Comparison of ENCODE assay signal across 8 cellular contexts in the genomic region with DNA sequence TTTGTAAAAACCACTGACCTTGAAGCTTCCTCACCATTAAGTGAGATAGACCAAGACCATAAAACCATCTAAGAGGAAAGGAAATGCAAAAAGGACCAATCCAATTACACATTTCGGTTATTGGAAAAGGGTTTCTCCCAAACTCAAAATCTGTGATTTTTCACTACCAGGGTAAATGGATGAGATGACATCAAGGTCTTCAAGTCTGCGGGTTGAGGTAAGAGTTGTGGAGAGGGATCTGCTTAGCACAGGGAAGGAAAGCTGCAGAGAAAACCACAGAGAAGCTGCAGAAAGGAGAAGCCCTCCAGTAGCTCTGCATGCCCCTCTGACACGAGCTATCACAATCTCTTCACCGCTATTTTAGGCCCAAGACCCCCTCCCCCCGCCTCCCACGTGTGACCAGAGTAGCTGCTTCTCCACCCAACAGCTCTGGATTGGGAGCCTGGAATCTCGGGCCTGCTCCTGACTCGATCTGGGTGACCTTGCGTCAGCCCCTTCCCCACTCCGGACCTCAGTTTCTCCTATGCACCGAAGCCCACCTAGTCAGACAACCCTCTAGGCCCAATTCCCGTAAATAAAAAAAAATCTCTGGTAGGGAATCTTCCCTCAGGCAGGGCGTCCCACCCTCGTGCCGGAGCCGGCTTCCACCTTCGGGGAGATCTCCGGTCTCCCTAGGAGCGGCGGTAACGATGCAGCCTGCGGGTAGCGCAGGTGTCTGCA. TPM values are rescaled to one million over a fixed set of nuclear protein-coding genes. Genes with fewer than 3 reads are reported as not detected.
A peak's percentile ranks its signal among the peaks of the same experiment; 100 is the strongest.
DNase-seq lines count a peak whose midpoint lies in the region; ATAC-seq and TF ChIP-seq lines count a peak whose summit lies in the region.

No MANE protein-coding gene starts in this region.

- H3K27ac Mint-ChIP-seq in memory B cell, result peak overlapping the region; percentile 95

- no peaks in the 10 kb centered on the region for H3K27me3 Mint-ChIP-seq in memory B cell

- ATAC-seq in GM21515 (IDR thresholded peaks at IDR 0.05; ENCODE audit: unreplicated experiment), result peak; percentile 13
- no peak for ATAC-seq in memory B cell (ENCODE audit: low read depth)

- peak; percentile 32; the same call in 1 of the 2 replicates for TF ChIP-seq POLR2A in Raji (IDR thresholded peaks at IDR 0.05; ENCODE audit: insufficient read depth, low read depth, low read length)

- H3K4me3 Mint-ChIP-seq in memory B cell, result peak overlapping the region; percentile 97

- peak overlapping the region; percentile 57 for H3K27ac ChIP-seq in temporal lobe (ENCODE audit: low read depth, low read length)

- no peak for TF ChIP-seq CTCF in choroid plexus epithelial cell (conservative IDR thresholded peaks at IDR 0.05; ENCODE audit: low read depth, low read length)

- peak; percentile 51 to 57 for DNase-seq in AML-193 (lab: John Stamatoyannopoulos, UW)
- DNase-seq in choroid plexus epithelial cell (ENCODE audit: low read depth), result no peak
- DNase-seq in memory B cell (ENCODE audit: low spot score in 2 of 2), result no peak
- no peak for DNase-seq in HPDE6-E6E7 (ENCODE audit: extremely low spot score)
- no peak for DNase-seq in T1000 (lab: John Stamatoyannopoulos, UW)

- no peaks in the 10 kb centered on the region for H3K36me3 Mint-ChIP-seq in memory B cell

- peak overlapping the region; percentile 94 for H3K4me3 ChIP-seq in choroid plexus epithelial cell (ENCODE audit: low read depth, low read length)

- H3K9me3 Mint-ChIP-seq in memory B cell, result no peaks in the 10 kb centered on the region

- H3K4me1 Mint-ChIP-seq in memory B cell, result peaks cover 35% of the 10 kb centered on the region

RNA-seq across cellular contexts. Expression of a gene that starts 0.7 kb away (rescaled TPM):
- 31.0 TPM for total RNA-seq in temporal lobe

RNA-seq across cellular contexts. Expression of a gene that starts 17.5 kb away (rescaled TPM):
- total RNA-seq in temporal lobe, result 42.0 TPM

Comparison
In these comparisons a context has a peak if more than half of its experiments do, and no peak if none do; other contexts are left out.
1. DNase-seq: peak in AML-193 (2 of 2); none in choroid plexus epithelial cell (single experiment), memory B cell (0 of 2), HPDE6-E6E7 (single experiment) and T1000 (single experiment).